ENCODE assay signal across 1 cellular context in the genomic region with DNA sequence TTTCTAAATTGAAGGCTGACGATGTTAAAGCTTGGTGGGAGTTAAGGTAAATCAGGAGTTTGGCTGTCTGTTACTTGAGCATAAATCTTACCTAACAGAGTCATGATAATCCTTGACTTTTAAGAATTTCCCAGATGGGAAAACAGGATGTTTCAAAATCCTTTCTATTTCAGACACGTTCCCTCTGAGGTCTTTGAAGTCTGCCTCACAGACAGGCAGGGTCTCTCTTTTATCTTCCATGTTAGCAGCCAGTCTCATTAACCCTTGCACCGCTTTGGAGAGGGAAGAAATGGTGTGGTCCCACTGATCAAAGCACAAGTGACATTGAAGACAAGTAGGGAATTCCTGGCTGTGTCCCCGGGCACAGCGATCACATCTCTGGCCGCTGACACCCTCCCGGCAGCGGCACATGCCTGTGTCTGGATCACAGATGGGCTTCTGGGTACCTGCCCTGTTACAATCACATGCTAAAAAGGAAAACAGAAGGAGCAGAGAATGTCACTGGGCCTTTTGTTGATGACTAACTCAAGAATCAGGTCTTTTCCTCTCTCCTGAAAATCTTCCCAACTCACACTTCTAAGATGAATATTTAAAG.
TF ChIP-seq lines count a peak whose summit lies in the region.

No MANE protein-coding gene starts in this region.

TF ChIP-seq in HepG2, 621 proteins besides CTCF, POLR2A, EP300 and RAD21 (continued from another document and continues in another):
- TF ChIP-seq, protein P1, sequence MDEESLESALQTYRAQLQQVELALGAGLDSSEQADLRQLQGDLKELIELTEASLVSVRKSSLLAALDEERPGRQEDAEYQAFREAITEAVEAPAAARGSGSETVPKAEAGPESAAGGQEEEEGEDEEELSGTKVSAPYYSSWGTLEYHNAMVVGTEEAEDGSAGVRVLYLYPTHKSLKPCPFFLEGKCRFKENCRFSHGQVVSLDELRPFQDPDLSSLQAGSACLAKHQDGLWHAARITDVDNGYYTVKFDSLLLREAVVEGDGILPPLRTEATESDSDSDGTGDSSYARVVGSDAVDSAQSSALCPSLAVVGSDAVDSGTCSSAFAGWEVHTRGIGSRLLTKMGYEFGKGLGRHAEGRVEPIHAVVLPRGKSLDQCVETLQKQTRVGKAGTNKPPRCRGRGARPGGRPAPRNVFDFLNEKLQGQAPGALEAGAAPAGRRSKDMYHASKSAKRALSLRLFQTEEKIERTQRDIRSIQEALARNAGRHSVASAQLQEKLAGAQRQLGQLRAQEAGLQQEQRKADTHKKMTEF (CRISPR knock-in tag; IDR thresholded peaks at IDR 0.05): 0 out of 2 replicates have a peak, but pooled peaks have one; percentile 22
- peak; percentile 53 for TF ChIP-seq CEBPG (CRISPR knock-in tag; IDR thresholded peaks at IDR 0.05)
- no peak for TF ChIP-seq BCLAF1 (IDR thresholded peaks at IDR 0.05)
- 0 out of 2 replicates have a peak, but pooled peaks have one; percentile 26 for TF ChIP-seq RXRB (CRISPR knock-in tag; IDR thresholded peaks at IDR 0.05; ENCODE audit: borderline replicate concordance)
- TF ChIP-seq, protein P2, sequence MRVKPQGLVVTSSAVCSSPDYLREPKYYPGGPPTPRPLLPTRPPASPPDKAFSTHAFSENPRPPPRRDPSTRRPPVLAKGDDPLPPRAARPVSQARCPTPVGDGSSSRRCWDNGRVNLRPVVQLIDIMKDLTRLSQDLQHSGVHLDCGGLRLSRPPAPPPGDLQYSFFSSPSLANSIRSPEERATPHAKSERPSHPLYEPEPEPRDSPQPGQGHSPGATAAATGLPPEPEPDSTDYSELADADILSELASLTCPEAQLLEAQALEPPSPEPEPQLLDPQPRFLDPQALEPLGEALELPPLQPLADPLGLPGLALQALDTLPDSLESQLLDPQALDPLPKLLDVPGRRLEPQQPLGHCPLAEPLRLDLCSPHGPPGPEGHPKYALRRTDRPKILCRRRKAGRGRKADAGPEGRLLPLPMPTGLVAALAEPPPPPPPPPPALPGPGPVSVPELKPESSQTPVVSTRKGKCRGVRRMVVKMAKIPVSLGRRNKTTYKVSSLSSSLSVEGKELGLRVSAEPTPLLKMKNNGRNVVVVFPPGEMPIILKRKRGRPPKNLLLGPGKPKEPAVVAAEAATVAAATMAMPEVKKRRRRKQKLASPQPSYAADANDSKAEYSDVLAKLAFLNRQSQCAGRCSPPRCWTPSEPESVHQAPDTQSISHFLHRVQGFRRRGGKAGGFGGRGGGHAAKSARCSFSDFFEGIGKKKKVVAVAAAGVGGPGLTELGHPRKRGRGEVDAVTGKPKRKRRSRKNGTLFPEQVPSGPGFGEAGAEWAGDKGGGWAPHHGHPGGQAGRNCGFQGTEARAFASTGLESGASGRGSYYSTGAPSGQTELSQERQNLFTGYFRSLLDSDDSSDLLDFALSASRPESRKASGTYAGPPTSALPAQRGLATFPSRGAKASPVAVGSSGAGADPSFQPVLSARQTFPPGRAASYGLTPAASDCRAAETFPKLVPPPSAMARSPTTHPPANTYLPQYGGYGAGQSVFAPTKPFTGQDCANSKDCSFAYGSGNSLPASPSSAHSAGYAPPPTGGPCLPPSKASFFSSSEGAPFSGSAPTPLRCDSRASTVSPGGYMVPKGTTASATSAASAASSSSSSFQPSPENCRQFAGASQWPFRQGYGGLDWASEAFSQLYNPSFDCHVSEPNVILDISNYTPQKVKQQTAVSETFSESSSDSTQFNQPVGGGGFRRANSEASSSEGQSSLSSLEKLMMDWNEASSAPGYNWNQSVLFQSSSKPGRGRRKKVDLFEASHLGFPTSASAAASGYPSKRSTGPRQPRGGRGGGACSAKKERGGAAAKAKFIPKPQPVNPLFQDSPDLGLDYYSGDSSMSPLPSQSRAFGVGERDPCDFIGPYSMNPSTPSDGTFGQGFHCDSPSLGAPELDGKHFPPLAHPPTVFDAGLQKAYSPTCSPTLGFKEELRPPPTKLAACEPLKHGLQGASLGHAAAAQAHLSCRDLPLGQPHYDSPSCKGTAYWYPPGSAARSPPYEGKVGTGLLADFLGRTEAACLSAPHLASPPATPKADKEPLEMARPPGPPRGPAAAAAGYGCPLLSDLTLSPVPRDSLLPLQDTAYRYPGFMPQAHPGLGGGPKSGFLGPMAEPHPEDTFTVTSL (CRISPR knock-in tag; IDR thresholded peaks at IDR 0.05; ENCODE audit: borderline replicate concordance): 0 out of 2 replicates have a peak, but pooled peaks have one; percentile 12
- TF ChIP-seq FOXO1 (CRISPR knock-in tag; IDR thresholded peaks at IDR 0.05): peak; percentile 77; the same call in 1 of the 2 replicates
- 0 out of 2 replicates have a peak, but pooled peaks have one; percentile 37 for TF ChIP-seq ZNF614 (CRISPR knock-in tag; IDR thresholded peaks at IDR 0.05; ENCODE audit: borderline replicate concordance)
- TF ChIP-seq NFYC (CRISPR knock-in tag; IDR thresholded peaks at IDR 0.05): no peak
- TF ChIP-seq HOMEZ (CRISPR knock-in tag; IDR thresholded peaks at IDR 0.05; ENCODE audit: low read depth): 0 out of 2 replicates have a peak, but pooled peaks have one; percentile 19
- TF ChIP-seq GATAD2A (CRISPR knock-in tag; IDR thresholded peaks at IDR 0.05): peak; percentile 59; the same call in 1 of the 2 replicates
- no peak for TF ChIP-seq NR2F6 (IDR thresholded peaks at IDR 0.05)
- TF ChIP-seq NR2F6 (CRISPR knock-in tag; IDR thresholded peaks at IDR 0.05): 0 out of 2 replicates have a peak, but pooled peaks have one; percentile 49
- peak; percentile 77 for TF ChIP-seq SKIL (CRISPR knock-in tag; IDR thresholded peaks at IDR 0.05; ENCODE audit: borderline replicate concordance)
- no peak for TF ChIP-seq NCOA1 (CRISPR knock-in tag; IDR thresholded peaks at IDR 0.05)
- TF ChIP-seq, protein P3, sequence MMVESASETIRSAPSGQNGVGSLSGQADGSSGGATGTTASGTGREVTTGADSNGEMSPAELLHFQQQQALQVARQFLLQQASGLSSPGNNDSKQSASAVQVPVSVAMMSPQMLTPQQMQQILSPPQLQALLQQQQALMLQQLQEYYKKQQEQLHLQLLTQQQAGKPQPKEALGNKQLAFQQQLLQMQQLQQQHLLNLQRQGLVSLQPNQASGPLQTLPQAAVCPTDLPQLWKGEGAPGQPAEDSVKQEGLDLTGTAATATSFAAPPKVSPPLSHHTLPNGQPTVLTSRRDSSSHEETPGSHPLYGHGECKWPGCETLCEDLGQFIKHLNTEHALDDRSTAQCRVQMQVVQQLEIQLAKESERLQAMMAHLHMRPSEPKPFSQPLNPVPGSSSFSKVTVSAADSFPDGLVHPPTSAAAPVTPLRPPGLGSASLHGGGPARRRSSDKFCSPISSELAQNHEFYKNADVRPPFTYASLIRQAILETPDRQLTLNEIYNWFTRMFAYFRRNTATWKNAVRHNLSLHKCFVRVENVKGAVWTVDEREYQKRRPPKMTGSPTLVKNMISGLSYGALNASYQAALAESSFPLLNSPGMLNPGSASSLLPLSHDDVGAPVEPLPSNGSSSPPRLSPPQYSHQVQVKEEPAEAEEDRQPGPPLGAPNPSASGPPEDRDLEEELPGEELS (CRISPR knock-in tag; IDR thresholded peaks at IDR 0.05): peak; percentile 75; the same call in 1 of the 2 replicates
- 0 out of 2 replicates have a peak, but pooled peaks have one; percentile 32 for TF ChIP-seq ZNF605 (CRISPR knock-in tag; IDR thresholded peaks at IDR 0.05)
- TF ChIP-seq ZKSCAN1 (IDR thresholded peaks at IDR 0.05; ENCODE audit: low read length): no peak
- no peak for TF ChIP-seq ZNF75D (CRISPR knock-in tag; IDR thresholded peaks at IDR 0.05; ENCODE audit: borderline replicate concordance)
- no peak for TF ChIP-seq NR1H2 (CRISPR knock-in tag; IDR thresholded peaks at IDR 0.05; ENCODE audit: borderline replicate concordance, low read depth)
- no peak for TF ChIP-seq SOX13 (IDR thresholded peaks at IDR 0.05)
- peak in 1 of 2 experiments; percentile 66; a peak in 2 of 4 replicates for TF ChIP-seq SOX13 (CRISPR knock-in tag; conservative IDR thresholded peaks at IDR 0.05 in 1 of 2, IDR thresholded peaks at IDR 0.05 in 1 of 2)
- TF ChIP-seq, protein P4, sequence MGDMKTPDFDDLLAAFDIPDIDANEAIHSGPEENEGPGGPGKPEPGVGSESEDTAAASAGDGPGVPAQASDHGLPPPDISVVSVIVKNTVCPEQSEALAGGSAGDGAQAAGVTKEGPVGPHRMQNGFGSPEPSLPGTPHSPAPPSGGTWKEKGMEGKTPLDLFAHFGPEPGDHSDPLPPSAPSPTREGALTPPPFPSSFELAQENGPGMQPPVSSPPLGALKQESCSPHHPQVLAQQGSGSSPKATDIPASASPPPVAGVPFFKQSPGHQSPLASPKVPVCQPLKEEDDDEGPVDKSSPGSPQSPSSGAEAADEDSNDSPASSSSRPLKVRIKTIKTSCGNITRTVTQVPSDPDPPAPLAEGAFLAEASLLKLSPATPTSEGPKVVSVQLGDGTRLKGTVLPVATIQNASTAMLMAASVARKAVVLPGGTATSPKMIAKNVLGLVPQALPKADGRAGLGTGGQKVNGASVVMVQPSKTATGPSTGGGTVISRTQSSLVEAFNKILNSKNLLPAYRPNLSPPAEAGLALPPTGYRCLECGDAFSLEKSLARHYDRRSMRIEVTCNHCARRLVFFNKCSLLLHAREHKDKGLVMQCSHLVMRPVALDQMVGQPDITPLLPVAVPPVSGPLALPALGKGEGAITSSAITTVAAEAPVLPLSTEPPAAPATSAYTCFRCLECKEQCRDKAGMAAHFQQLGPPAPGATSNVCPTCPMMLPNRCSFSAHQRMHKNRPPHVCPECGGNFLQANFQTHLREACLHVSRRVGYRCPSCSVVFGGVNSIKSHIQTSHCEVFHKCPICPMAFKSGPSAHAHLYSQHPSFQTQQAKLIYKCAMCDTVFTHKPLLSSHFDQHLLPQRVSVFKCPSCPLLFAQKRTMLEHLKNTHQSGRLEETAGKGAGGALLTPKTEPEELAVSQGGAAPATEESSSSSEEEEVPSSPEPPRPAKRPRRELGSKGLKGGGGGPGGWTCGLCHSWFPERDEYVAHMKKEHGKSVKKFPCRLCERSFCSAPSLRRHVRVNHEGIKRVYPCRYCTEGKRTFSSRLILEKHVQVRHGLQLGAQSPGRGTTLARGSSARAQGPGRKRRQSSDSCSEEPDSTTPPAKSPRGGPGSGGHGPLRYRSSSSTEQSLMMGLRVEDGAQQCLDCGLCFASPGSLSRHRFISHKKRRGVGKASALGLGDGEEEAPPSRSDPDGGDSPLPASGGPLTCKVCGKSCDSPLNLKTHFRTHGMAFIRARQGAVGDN (CRISPR knock-in tag; IDR thresholded peaks at IDR 0.05): peak; percentile 44
- 0 out of 2 replicates have a peak, but pooled peaks have one; percentile 41 for TF ChIP-seq ZNF264 (CRISPR knock-in tag; IDR thresholded peaks at IDR 0.05)
